ENCODE assay signal across 10 cellular contexts in genomic region chr20:50313223-50313820, GRCh38.
DNase-seq lines count a peak whose midpoint lies in the region; ATAC-seq and TF ChIP-seq lines count a peak whose summit lies in the region.
"Had no signal": no experiment of that assay in that cellular context is flagged by ENCODE, and none has a peak within 500 bp of the region (broad histone marks: within the 10 kb centered on the region; RNA-seq: fewer than 3 reads in every experiment).

No MANE protein-coding gene starts in this region.

- no peak for ATAC-seq in GM18870 (IDR thresholded peaks at IDR 0.05; ENCODE audit: unreplicated experiment)
- no peak for ATAC-seq in activated T-cell treated with anti-CD3 and anti-CD28 coated beads, Interleukin-2, amount 50 U/mL, for 72 hours (replicated peaks in 1 of 2)

- no peak overlapping the region for H3K4me3 ChIP-seq in choroid plexus epithelial cell (ENCODE audit: low read depth, low read length)
- H3K4me3 ChIP-seq: cardiac muscle cell had no signal

- peaks cover 0 to 4% of the 10 kb centered on the region in 2 donors for H3K36me3 Mint-ChIP-seq in activated T-cell treated with anti-CD3 and anti-CD28 coated beads, Interleukin-2, amount 50 U/mL, for 72 hours (ENCODE audit: insufficient read depth in 2 of 2)

- no peak overlapping the region for H3K4me3 Mint-ChIP-seq in activated T-cell treated with anti-CD3 and anti-CD28 coated beads, Interleukin-2, amount 50 U/mL, for 72 hours

- H3K4me1 Mint-ChIP-seq in activated T-cell treated with anti-CD3 and anti-CD28 coated beads, Interleukin-2, amount 50 U/mL, for 72 hours (ENCODE audit: low read depth), result peaks cover 15% of the 10 kb centered on the region

- H3K27ac Mint-ChIP-seq in activated T-cell treated with anti-CD3 and anti-CD28 coated beads, Interleukin-2, amount 50 U/mL, for 72 hours, result no peak overlapping the region

- H3K27me3 Mint-ChIP-seq in activated T-cell treated with anti-CD3 and anti-CD28 coated beads, Interleukin-2, amount 50 U/mL, for 72 hours (ENCODE audit: low read depth), result peaks cover 49% of the 10 kb centered on the region

- peaks cover 0 to 2% of the 10 kb centered on the region in 2 donors for H3K9me3 Mint-ChIP-seq in activated T-cell treated with anti-CD3 and anti-CD28 coated beads, Interleukin-2, amount 50 U/mL, for 72 hours

- TF ChIP-seq CTCF in choroid plexus epithelial cell (conservative IDR thresholded peaks at IDR 0.05; ENCODE audit: low read depth, low read length), result no peak

- DNase-seq in A172 (ENCODE audit: low spot score) (peak; percentile 78), NAMALWA (ENCODE audit: low spot score) (peak; percentile 33), choroid plexus epithelial cell (ENCODE audit: low read depth) (peak; percentile 53), mesenteric fat pad (ENCODE audit: low spot score) (peak; percentile 74), NCI-H510A treated with DMSO at 0.1 percent for 48 hours (lab: John Stamatoyannopoulos, UW) (no peak), GF-D8 (lab: John Stamatoyannopoulos, UW) (no peak)
- DNase-seq in activated T-cell treated with anti-CD3 and anti-CD28 coated beads, Interleukin-2, amount 50 U/mL, for 72 hours, result no peak
- DNase-seq: hippocampal formation had no signal

Comparison
In these comparisons a context has a peak if more than half of its experiments do, and no peak if none do; other contexts are left out.
1. DNase-seq: peak in A172 (single experiment), NAMALWA (single experiment), choroid plexus epithelial cell (single experiment) and mesenteric fat pad (single experiment); none in NCI-H510A treated with DMSO at 0.1 percent for 48 hours (single experiment), GF-D8 (single experiment) and activated T-cell treated with anti-CD3 and anti-CD28 coated beads, Interleukin-2, amount 50 U/mL, for 72 hours (0 of 2).